8 cellular contexts compared by ENCODE assay signal in the genomic region with DNA sequence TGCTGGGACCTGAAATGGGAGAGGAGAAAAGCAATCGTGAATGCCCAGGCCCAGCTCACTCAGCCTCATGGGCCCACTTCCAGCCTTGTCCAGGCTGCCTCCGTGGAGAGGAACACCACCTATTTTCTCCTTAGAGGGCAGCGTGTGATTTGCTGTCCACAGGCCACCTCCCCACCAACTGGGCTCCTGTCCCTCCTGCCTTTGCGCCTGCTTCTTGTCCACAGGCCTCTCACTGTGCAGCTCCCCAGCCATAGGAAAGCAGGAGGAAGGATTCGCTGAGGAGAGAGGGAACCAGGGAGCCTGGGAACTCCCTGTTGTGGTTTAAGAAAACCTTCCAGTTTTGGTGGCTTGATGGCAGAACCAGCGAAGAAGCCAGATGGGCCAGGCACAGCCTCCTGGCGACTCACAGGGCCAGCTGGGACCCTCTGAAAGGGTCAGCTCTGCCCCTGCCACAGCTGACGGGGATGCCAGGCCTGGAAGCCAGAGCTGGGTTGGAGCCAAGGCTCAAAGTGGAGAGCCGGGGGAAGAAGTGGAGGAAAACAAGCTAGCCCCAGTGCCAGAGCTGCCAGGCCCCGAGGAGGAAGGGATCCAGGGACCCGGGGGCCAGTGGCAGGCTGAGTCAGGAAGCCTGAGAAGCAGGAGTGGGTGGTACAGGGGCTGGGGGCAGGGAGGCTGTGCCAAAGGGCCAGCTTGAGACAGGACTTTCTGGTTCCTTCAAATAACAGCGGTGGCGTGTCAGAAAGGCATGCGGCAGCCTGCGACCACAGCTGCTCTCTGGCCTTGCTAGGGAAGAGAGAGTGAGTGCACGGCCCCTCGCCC. TPM values are rescaled to one million over a fixed set of nuclear protein-coding genes. Genes with fewer than 3 reads are reported as not detected.
DNase-seq lines count a peak whose midpoint lies in the region; ATAC-seq and TF ChIP-seq lines count a peak whose summit lies in the region.

No MANE protein-coding gene starts in this region.

- peaks cover 11% of the 10 kb centered on the region for H3K36me3 Mint-ChIP-seq in activated T-cell treated with anti-CD3 and anti-CD28 coated beads, Interleukin-2, amount 50 U/mL, for 4 hours (ENCODE audit: insufficient read depth)
- H3K36me3 Mint-ChIP-seq in mesothelial cell of epicardium, result peaks cover 16% of the 10 kb centered on the region

- H3K4me1 Mint-ChIP-seq in activated T-cell treated with anti-CD3 and anti-CD28 coated beads, Interleukin-2, amount 50 U/mL, for 4 hours (ENCODE audit: low read depth), result peaks cover 54% of the 10 kb centered on the region
- peaks cover 41% of the 10 kb centered on the region for H3K4me1 Mint-ChIP-seq in mesothelial cell of epicardium

- peak; percentile 18 for DNase-seq in activated T-cell treated with anti-CD3 and anti-CD28 coated beads, Interleukin-2, amount 50 U/mL, for 1 hour
- no peak for DNase-seq in activated T-cell treated with anti-CD3 and anti-CD28 coated beads, Interleukin-2, amount 50 U/mL, for 4 hours
- DNase-seq in cerebellum (ENCODE audit: low spot score) (peak; percentile 64), mesothelial cell of epicardium (ENCODE audit: low spot score in 2 of 2, unreplicated experiment in 2 of 2) (no peak), ureter (ENCODE audit: low spot score) (peak; percentile 89)

- H3K9me3 Mint-ChIP-seq in activated T-cell treated with anti-CD3 and anti-CD28 coated beads, Interleukin-2, amount 50 U/mL, for 4 hours, result no peaks in the 10 kb centered on the region
- H3K9me3 Mint-ChIP-seq in mesothelial cell of epicardium, result no peaks in the 10 kb centered on the region

- TF ChIP-seq CTCF in mesothelial cell of epicardium (IDR thresholded peaks at IDR 0.05; ENCODE audit: unreplicated experiment), result no peak

- no peaks in the 10 kb centered on the region for H3K27me3 Mint-ChIP-seq in activated T-cell treated with anti-CD3 and anti-CD28 coated beads, Interleukin-2, amount 50 U/mL, for 4 hours (ENCODE audit: low read depth)
- H3K27me3 Mint-ChIP-seq in mesothelial cell of epicardium (ENCODE audit: low read depth), result no peaks in the 10 kb centered on the region

- ATAC-seq in activated T-cell treated with anti-CD3 and anti-CD28 coated beads, Interleukin-2, amount 50 U/mL, for 4 hours, result no peak
- no peak for ATAC-seq in HG02642 (IDR thresholded peaks at IDR 0.05; ENCODE audit: poor library complexity, unreplicated experiment)
- no peak for ATAC-seq in GM19035 (IDR thresholded peaks at IDR 0.05; ENCODE audit: unreplicated experiment)
- ATAC-seq in HG03175 (IDR thresholded peaks at IDR 0.05; ENCODE audit: unreplicated experiment), result no peak

- H3K4me3 Mint-ChIP-seq in activated T-cell treated with anti-CD3 and anti-CD28 coated beads, Interleukin-2, amount 50 U/mL, for 4 hours, result no peak overlapping the region
- no peak overlapping the region for H3K4me3 Mint-ChIP-seq in mesothelial cell of epicardium

- H3K27ac Mint-ChIP-seq in mesothelial cell of epicardium, result peak overlapping the region; percentile 90

RNA-seq across cellular contexts. Expression of gene TMBIM1, which starts 9.9 kb away (rescaled TPM):
- total RNA-seq in activated T-cell treated with anti-CD3 and anti-CD28 coated beads, Interleukin-2, amount 50 U/mL, for 4 hours, result 10 to 100 TPM; 49.0 to 60.5 (median 52.8) TPM
- total RNA-seq in cerebellum (10.7 TPM), mesothelial cell of epicardium (74.9 to 82.6 TPM (median 80.7 TPM) in 3 replicates), ureter (256 TPM)

RNA-seq across cellular contexts. Expression of gene PNKD, which starts 12.1 kb away (rescaled TPM):
- total RNA-seq in activated T-cell treated with anti-CD3 and anti-CD28 coated beads, Interleukin-2, amount 50 U/mL, for 4 hours, result 10 to 100 TPM; 14.7 to 19.1 (median 17.8) TPM
- 12.2 TPM for total RNA-seq in cerebellum
- 63.2 to 70.4 TPM (median 69.5 TPM) in 3 replicates for total RNA-seq in mesothelial cell of epicardium
- 66.2 TPM for total RNA-seq in ureter

RNA-seq across cellular contexts. Expression of gene AAMP, which starts 12.4 kb away (rescaled TPM):
- total RNA-seq in activated T-cell treated with anti-CD3 and anti-CD28 coated beads, Interleukin-2, amount 50 U/mL, for 4 hours, result 100 to 1,000 TPM; 128 to 142 (median 131) TPM
- 52.1 TPM for total RNA-seq in cerebellum
- total RNA-seq in mesothelial cell of epicardium, result 66.6 to 67.2 TPM (median 67.1 TPM) in 3 replicates
- 82.0 TPM for total RNA-seq in ureter

RNA-seq across cellular contexts. Expression of gene GPBAR1, which starts 21.6 kb away (rescaled TPM):
- total RNA-seq in activated T-cell treated with anti-CD3 and anti-CD28 coated beads, Interleukin-2, amount 50 U/mL, for 4 hours, result under 1 TPM; 0.66 to 0.69 (median 0.68) TPM
- total RNA-seq in cerebellum, result 0.18 TPM
- 0.55 to 0.93 TPM (median 0.78 TPM) in 3 replicates for total RNA-seq in mesothelial cell of epicardium
- 1.5 TPM for total RNA-seq in ureter

Comparison
In these comparisons a context has a peak if more than half of its experiments do, and no peak if none do; other contexts are left out.
1. DNase-seq: peak in activated T-cell treated with anti-CD3 and anti-CD28 coated beads, Interleukin-2, amount 50 U/mL, for 1 hour (single experiment), cerebellum (single experiment) and ureter (single experiment); none in activated T-cell treated with anti-CD3 and anti-CD28 coated beads, Interleukin-2, amount 50 U/mL, for 4 hours (single experiment) and mesothelial cell of epicardium (0 of 2).